ENCODE assay signal across 26 cellular contexts in genomic region chr5:154178661-154179060, GRCh38.
"Had no signal": no experiment of that assay in that cellular context is flagged by ENCODE, and none has a peak within 500 bp of the region (broad histone marks: within the 10 kb centered on the region; RNA-seq: fewer than 3 reads in every experiment).

No MANE protein-coding gene starts in this region.

- H3K36me3 ChIP-seq: esophagus muscularis mucosa, heart right ventricle, ovary, right atrium auricular region, thyroid gland had no signal

- H3K4me3 ChIP-seq: coronary artery, esophagus muscularis mucosa, heart right ventricle, ovary, psoas muscle, right atrium auricular region, skin epidermis, thyroid gland had no signal

- H3K4me1 ChIP-seq: psoas muscle, thyroid gland had no signal

- ATAC-seq: natural killer cell, psoas muscle had no signal

- H3K9me3 ChIP-seq: esophagus muscularis mucosa, heart right ventricle, ovary, psoas muscle, right atrium auricular region, thyroid gland had no signal

- H3K27me3 ChIP-seq: esophagus muscularis mucosa, heart right ventricle, ovary, right atrium auricular region, thyroid gland had no signal

- DNase-seq: activated CD4-positive, alpha-beta T cell treated with anti-CD3 and anti-CD28 coated beads for 1 hour; activated CD4-positive, alpha-beta T cell treated with anti-CD3 and anti-CD28 coated beads, Interleukin-2, amount 50 U/mL, for 4 hours; activated CD8-positive, alpha-beta memory T cell treated with anti-CD3 and anti-CD28 coated beads for 24 hours; activated CD8-positive, alpha-beta memory T cell treated with anti-CD3 and anti-CD28 coated beads, Interleukin-2, amount 50 U/mL, for 4 hours; activated naive CD4-positive, alpha-beta T cell treated with Interleukin-2 at 50 U/mL for 16 hours; activated naive CD8-positive, alpha-beta T cell treated with anti-CD3 and anti-CD28 coated beads for 36 hours; activated T-cell treated with anti-CD3 and anti-CD28 coated beads, Interleukin-2, amount 50 U/mL, for 24 hours; cerebellar nuclear complex; heart right ventricle; islet precursor cell; left cardiac atrium; mammary epithelial cell; midbrain; natural killer cell; ovary; psoas muscle; stimulated activated CD4-positive, alpha-beta T cell treated with anti-CD3 and anti-CD28 coated beads, Interleukin-1b, Interleukin-23, amount 100 ng/mL, for 48 hours; substantia nigra; T-helper 1 cell; thyroid gland had no signal

- H3K27ac ChIP-seq: coronary artery, esophagus muscularis mucosa, heart right ventricle, ovary, psoas muscle, right atrium auricular region, skin epidermis, thyroid gland had no signal

- FAIRE-seq: astrocyte, TTC549 had no signal
